Comparison of ENCODE assay signal across 1 cellular context in genomic region chr19:35041548-35042055, GRCh38.
TF ChIP-seq lines count a peak whose summit lies in the region.

HPN (plus strand) TSS chr19:35041721; CDS start chr19:35042507, 786 bp downstream.

TF ChIP-seq in HepG2, 621 proteins besides CTCF, POLR2A, EP300 and RAD21 (continued from another document):
- TF ChIP-seq ZNF749 (CRISPR knock-in tag; IDR thresholded peaks at IDR 0.05; ENCODE audit: borderline replicate concordance) (0 out of 2 replicates have a peak, but pooled peaks have one; percentile 42), MXD3 (CRISPR knock-in tag; IDR thresholded peaks at IDR 0.05) (no peak), PATZ1 (CRISPR knock-in tag; IDR thresholded peaks at IDR 0.05) (no peak), ZNF543 (CRISPR knock-in tag; IDR thresholded peaks at IDR 0.05) (0 out of 2 replicates have a peak, but pooled peaks have one; percentile 17), SP2 (CRISPR knock-in tag; IDR thresholded peaks at IDR 0.05) (peak; percentile 61), ZNF296 (CRISPR knock-in tag; conservative IDR thresholded peaks at IDR 0.05) (no peak), ZNF451 (CRISPR knock-in tag; IDR thresholded peaks at IDR 0.05) (no peak), RARG (CRISPR knock-in tag; IDR thresholded peaks at IDR 0.05; ENCODE audit: low read depth) (no peak), ZNF670 (CRISPR knock-in tag; IDR thresholded peaks at IDR 0.05; ENCODE audit: borderline replicate concordance) (peak; percentile 17; the same call in 1 of the 2 replicates), TP53 (CRISPR knock-in tag; conservative IDR thresholded peaks at IDR 0.05) (no peak), ZNF331 (CRISPR knock-in tag; IDR thresholded peaks at IDR 0.05) (0 out of 2 replicates have a peak, but pooled peaks have one; percentile 38), RBFOX2 (IDR thresholded peaks at IDR 0.05; ENCODE audit: low read depth, low read length) (peak; percentile 68), GATA4 (IDR thresholded peaks at IDR 0.05; ENCODE audit: borderline replicate concordance, low read depth) (peak; percentile 65; the same call in 1 of the 2 replicates), KAT8 (CRISPR knock-in tag; IDR thresholded peaks at IDR 0.05) (no peak), PHF8 (CRISPR knock-in tag; IDR thresholded peaks at IDR 0.05) (peak; percentile 53; the same call in 1 of the 2 replicates), ZFP91 (CRISPR knock-in tag; IDR thresholded peaks at IDR 0.05; ENCODE audit: borderline replicate concordance) (no peak), NFYB (CRISPR knock-in tag; IDR thresholded peaks at IDR 0.05) (peak; percentile 62)
TF ChIP-seq in HepG2: peak in this region for 45.
